17 cellular contexts compared by ENCODE assay signal in the genomic region with DNA sequence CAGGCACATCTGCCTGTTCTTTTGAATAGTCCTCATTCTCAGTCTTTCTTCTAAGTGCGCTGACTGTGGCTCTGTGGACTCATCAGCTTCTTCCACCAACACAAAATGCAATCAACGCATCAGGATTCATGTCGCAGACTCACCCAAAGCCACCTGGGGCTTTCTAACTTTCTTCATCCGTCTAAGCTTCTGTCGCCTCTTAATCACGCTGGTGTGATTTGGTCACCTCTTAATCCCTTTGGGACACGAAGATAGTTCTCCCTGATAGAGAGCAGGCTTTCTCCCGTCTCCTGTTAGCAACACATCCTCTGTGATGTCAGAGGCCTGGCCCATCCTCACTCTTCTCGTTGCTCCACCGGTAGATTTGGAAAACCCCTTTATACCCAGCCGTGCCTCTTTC.
"Had no signal": no experiment of that assay in that cellular context is flagged by ENCODE, and none has a peak within 500 bp of the region (broad histone marks: within the 10 kb centered on the region; RNA-seq: fewer than 3 reads in every experiment).

No MANE protein-coding gene starts in this region.

- H3K36me3 ChIP-seq: MG63, SJSA1 had no signal

- H3K27me3 ChIP-seq: MG63, SJSA1 had no signal

- H3K4me1 ChIP-seq: SJSA1 had no signal

- H3K27ac ChIP-seq: SJSA1, SK-N-MC had no signal

- DNase-seq: KBM-7, MG63, NCI-H1092 treated with DMSO at 0.1 percent for 48 hours, NCI-H1436, NCI-H187, NCI-H2029, NCI-H2081 treated with DMSO at 0.1 percent for 48 hours, NCI-H2171, NCI-H226, NCI-H446, NCI-H510A treated with DMSO at 0.1 percent for 48 hours, NCI-H526, Right ventricle myocardium superior, RPMI8226, SIG-M5 had no signal

- H3K9me3 ChIP-seq: MG63, SJSA1 had no signal

- H3K4me3 ChIP-seq: MG63, SJSA1, SK-N-MC had no signal
